Comparison of ENCODE assay signal across 11 cellular contexts in the genomic region with DNA sequence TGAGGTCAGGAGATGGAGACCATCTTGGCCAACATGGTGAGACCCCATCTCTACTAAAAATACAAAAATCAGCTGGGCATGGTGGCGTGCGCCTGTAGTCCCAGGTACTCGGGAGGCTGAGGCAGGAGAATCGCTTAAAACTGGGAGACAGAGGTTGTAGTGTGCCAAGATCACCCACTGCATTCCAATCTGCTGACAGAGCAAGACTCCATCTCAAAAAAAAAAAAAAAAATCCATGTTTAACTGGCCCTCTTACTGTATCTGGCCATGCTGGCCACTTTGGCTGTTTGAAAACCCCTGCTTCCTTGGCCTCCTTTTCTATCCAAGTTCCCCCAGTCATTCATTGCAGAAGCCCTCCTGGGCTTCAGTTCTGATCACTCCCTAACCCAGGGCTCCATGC. TPM values are rescaled to one million over a fixed set of nuclear protein-coding genes. Genes with fewer than 3 reads are reported as not detected.
DNase-seq lines count a peak whose midpoint lies in the region; ATAC-seq, FAIRE-seq and TF ChIP-seq lines count a peak whose summit lies in the region.
"Not testable (repeated sequence)": the region's sequence is repeated elsewhere in the genome, so short reads cannot be mapped to it uniquely, and the experiment has no call there.
"Had no signal": no experiment of that assay in that cellular context is flagged by ENCODE, and none has a peak within 500 bp of the region (broad histone marks: within the 10 kb centered on the region; RNA-seq: fewer than 3 reads in every experiment).

No MANE protein-coding gene starts in this region.

- not testable (repeated sequence) for FAIRE-seq in A549 (lab: Jason Lieb, UNC)

- CTCF ChIA-PET in A549 (lab: Yijun Ruan, JAX), result interaction anchor here (0.7 to 2.1 kb wide), 7 partner anchors 9 to 21 kb away, joined by 3 to 10 read pairs (median 4); no protein-coding TSS in a partner anchor

- peak overlapping the region in 1 of 2 experiments; percentile 9; a peak in 3 of 6 replicates for H3K27ac ChIP-seq in A549

- not testable (repeated sequence) for ATAC-seq in A549

- not testable (repeated sequence) for TF ChIP-seq RAD21 in A549 (conservative IDR thresholded peaks at IDR 0.05 in 1 of 2, IDR thresholded peaks at IDR 0.05 in 1 of 2); Ishikawa (IDR thresholded peaks at IDR 0.05; ENCODE audit: low read depth)

- not testable (repeated sequence) for H3K4me2 ChIP-seq in A549

- not testable (repeated sequence) for H3K9me3 ChIP-seq in A549

- peaks cover 71% of the 10 kb centered on the region for H3K4me1 ChIP-seq in A549

- not testable (repeated sequence) for H3K4me3 ChIP-seq in A549; choroid plexus epithelial cell (ENCODE audit: low read depth, low read length); fibroblast of the aortic adventitia (ENCODE audit: low read depth, low read length)

- 64% methylated on average over 4 of the region's 4 CpGs for WGBS in A549 (ENCODE audit: missing lambda C conversion rate)

- TF ChIP-seq POLR2A in A549 (IDR thresholded peaks at IDR 0.05; ENCODE audit: low read length), result not testable (repeated sequence)

- not testable (repeated sequence) for TF ChIP-seq EP300 in A549 (IDR thresholded peaks at IDR 0.05); Ishikawa (IDR thresholded peaks at IDR 0.05; ENCODE audit: borderline replicate concordance)

- POLR2A ChIA-PET in A549 (lab: Yijun Ruan, JAX), result not testable (repeated sequence)

- TF ChIP-seq CTCF in A549 (IDR thresholded peaks at IDR 0.05); choroid plexus epithelial cell (conservative IDR thresholded peaks at IDR 0.05; ENCODE audit: low read depth, low read length); fibroblast of the aortic adventitia (IDR thresholded peaks at IDR 0.05; ENCODE audit: insufficient read depth, low read length): not testable (repeated sequence)

- not testable (repeated sequence) for DNase-seq in A549 (ENCODE audit: low read depth in 1 of 2, low spot score in 1 of 2)
- peak; percentile 69 for DNase-seq in ELR (ENCODE audit: low read depth)
- DNase-seq in RKO (ENCODE audit: low spot score), result peak; percentile 22
- DNase-seq in astrocyte of the hippocampus (ENCODE audit: low read depth, low spot score), result peak; percentile 40
- peak; percentile 64 for DNase-seq in choroid plexus epithelial cell (ENCODE audit: low read depth)
- DNase-seq in fibroblast of the aortic adventitia (ENCODE audit: low read depth), result peak; percentile 62
- peak; percentile 62 for DNase-seq in renal cortical epithelial cell (ENCODE audit: low read depth)

TF ChIP-seq in A549, 52 proteins besides CTCF, POLR2A, EP300 and RAD21:
- TF ChIP-seq MAFK (IDR thresholded peaks at IDR 0.05; ENCODE audit: partially characterized antibody), result peak; percentile 9

TF ChIP-seq in Ishikawa, 13 proteins besides CTCF, POLR2A, EP300 and RAD21:
- TF ChIP-seq NFIC (IDR thresholded peaks at IDR 0.05) (peak; percentile 40; the same call in 1 of the 2 replicates), TEAD4 (IDR thresholded peaks at IDR 0.05) (0 out of 2 replicates have a peak, but pooled peaks have one; percentile 11), EGR1 (IDR thresholded peaks at IDR 0.05) (peak; percentile 44)
TF ChIP-seq in Ishikawa: peak in this region for 3; not testable (repeated sequence) for 10.

RNA-seq across cellular contexts. Expression of a gene that starts 20.1 kb away (rescaled TPM):
- polyA plus RNA-seq in A549 (2011; rRNA removed), result 57.7 and 59.2 TPM in 2 replicates
- 21.1 and 28.5 TPM in 2 replicates for polyA plus RNA-seq in A549 (2012; cell fraction: cytosol; rRNA removed)
- polyA plus RNA-seq in A549 (2012; cell fraction: nucleus; rRNA removed), result 18.2 and 23.9 TPM in 2 replicates
- polyA plus RNA-seq in A549 (2017; fragmentation: RNase III; extraction: RNeasy Plus Mini Kit Qiagen cat#74134 plus additional on column Dnase treatment), result 37.4 to 53.8 TPM (median 48.9 TPM) in 3 replicates
- 78.1 and 98.4 TPM in 2 replicates for polyA minus RNA-seq in A549 (2011; rRNA and poly(A)+ RNA removed)
- total RNA-seq in fibroblast of the aortic adventitia (ENCODE audit: low replicate concordance), result 20.0 and 74.1 TPM in 2 replicates
- 21.5 and 34.4 TPM in 2 replicates for total RNA-seq in renal cortical epithelial cell

RNA-seq across cellular contexts. Expression of a gene that starts 53.9 kb away (rescaled TPM):
- polyA plus RNA-seq in A549 (2011; rRNA removed) (2.8 and 4.2 TPM in 2 replicates), A549 (2017; fragmentation: RNase III; extraction: RNeasy Plus Mini Kit Qiagen cat#74134 plus additional on column Dnase treatment) (3.3 to 5.4 TPM (median 4.5 TPM) in 3 replicates)
- 0.66 and 0.98 TPM in 2 replicates for polyA plus RNA-seq in A549 (2012; cell fraction: cytosol; rRNA removed)
- polyA plus RNA-seq in A549 (2012; cell fraction: nucleus; rRNA removed), result 0.32 and 1.1 TPM in 2 replicates
- 0.44 and 2.6 TPM in 2 replicates for polyA minus RNA-seq in A549 (2011; rRNA and poly(A)+ RNA removed)
- total RNA-seq in fibroblast of the aortic adventitia (ENCODE audit: low replicate concordance) (0.63 TPM in 1 of 2 replicates, not detected in the other), renal cortical epithelial cell (not detected in 2 replicates)
- total RNA-seq: CD8-positive, alpha-beta memory T cell; G401; H4 had no signal
- polyA plus RNA-seq: CD8-positive, alpha-beta memory T cell had no signal
